Comparison of ENCODE assay signal across 17 cellular contexts in genomic region chr20:58711266-58712051, GRCh38. TPM values are rescaled to one million over a fixed set of nuclear protein-coding genes. Genes with fewer than 3 reads are reported as not detected.
DNase-seq lines count a peak whose midpoint lies in the region; ATAC-seq and TF ChIP-seq lines count a peak whose summit lies in the region.
"Had no signal": no experiment of that assay in that cellular context is flagged by ENCODE, and none has a peak within 500 bp of the region (broad histone marks: within the 10 kb centered on the region; RNA-seq: fewer than 3 reads in every experiment).

No MANE protein-coding gene starts in this region.

- no peak overlapping the region for H3K4me3 Mint-ChIP-seq in T-helper 2 cell treated with Interferon-gamma antibody and Interleukin-4, amounts not matched to agents 5 μg/mL and 100 μg/mL, for 36 hours
- no peak overlapping the region for H3K4me3 Mint-ChIP-seq in endodermal cell
- no peak overlapping the region for H3K4me3 Mint-ChIP-seq in stimulated activated memory B cell treated with anti-CD40 and anti-IgM and Interleukin-4, amounts not matched to agents 10 μg/mL and 1 μg/mL and 100 μg/mL, for 72 hours
- H3K4me3 Mint-ChIP-seq: brain; CD8-positive, alpha-beta T cell; effector memory CD8-positive, alpha-beta T cell had no signal

- no peak overlapping the region for H3K27ac Mint-ChIP-seq in T-helper 2 cell treated with Interferon-gamma antibody and Interleukin-4, amounts not matched to agents 5 μg/mL and 100 μg/mL, for 36 hours
- H3K27ac Mint-ChIP-seq in endodermal cell = no peak overlapping the region
- H3K27ac Mint-ChIP-seq in stimulated activated memory B cell treated with anti-CD40 and anti-IgM and Interleukin-4, amounts not matched to agents 10 μg/mL and 1 μg/mL and 100 μg/mL, for 72 hours = no peak overlapping the region
- H3K27ac Mint-ChIP-seq: brain; CD8-positive, alpha-beta T cell had no signal

- H3K36me3 ChIP-seq in endodermal cell (ENCODE audit: control insufficient read depth, insufficient read depth, low read length) (no peaks in the 10 kb centered on the region), osteoblast (ENCODE audit: insufficient read depth, low read length) (no peaks in the 10 kb centered on the region)
- H3K36me3 ChIP-seq in effector memory CD4-positive, alpha-beta T cell (ENCODE audit: control insufficient read depth, insufficient read depth, low read length) = no peaks in the 10 kb centered on the region

- H3K4me1 Mint-ChIP-seq in T-helper 2 cell treated with Interferon-gamma antibody and Interleukin-4, amounts not matched to agents 5 μg/mL and 100 μg/mL, for 36 hours (ENCODE audit: low read depth) = no peaks in the 10 kb centered on the region
- no peaks in the 10 kb centered on the region for H3K4me1 Mint-ChIP-seq in endodermal cell
- no peaks in the 10 kb centered on the region for H3K4me1 Mint-ChIP-seq in stimulated activated memory B cell treated with anti-CD40 and anti-IgM and Interleukin-4, amounts not matched to agents 10 μg/mL and 1 μg/mL and 100 μg/mL, for 72 hours
- H3K4me1 Mint-ChIP-seq: brain had no signal

- no peak for ATAC-seq in stimulated activated memory B cell treated with anti-CD40 and anti-IgM and Interleukin-4, amounts not matched to agents 10 μg/mL and 1 μg/mL and 100 μg/mL, for 72 hours
- ATAC-seq in GM18868 (IDR thresholded peaks at IDR 0.05; ENCODE audit: unreplicated experiment) = no peak
- ATAC-seq: CD8-positive, alpha-beta T cell; effector memory CD8-positive, alpha-beta T cell; PC-3 had no signal

- H3K27ac ChIP-seq in endodermal cell (ENCODE audit: low read depth, low read length) (peak overlapping the region; percentile 11), osteoblast (ENCODE audit: low read depth, low read length) (no peak overlapping the region)
- H3K27ac ChIP-seq in effector memory CD4-positive, alpha-beta T cell (ENCODE audit: insufficient read depth, low read length, poor library complexity, severe bottlenecking) = no peak overlapping the region

- WGBS in endodermal cell (ENCODE audit: insufficient coverage in 1 of 2, insufficient read length in 1 of 2), 2 experiments = 92 to 93% methylated on average over 9 to 21 of the region's 21 CpGs

- no peak overlapping the region for H2AFZ ChIP-seq in osteoblast (ENCODE audit: low read length)

- H3K4me2 ChIP-seq in osteoblast (ENCODE audit: insufficient read depth, low read length) = no peak overlapping the region

- TF ChIP-seq CTCF in endodermal cell (conservative IDR thresholded peaks at IDR 0.05) (no peak), osteoblast (IDR thresholded peaks at IDR 0.05; ENCODE audit: extremely low read depth, low read depth, low read length) (no peak)

- no peaks in the 10 kb centered on the region for H3K79me2 ChIP-seq in osteoblast (ENCODE audit: insufficient read depth, low read length)

- DNase-seq in T-helper 2 cell treated with Interferon-gamma antibody and Interleukin-4, amounts not matched to agents 5 μg/mL and 100 μg/mL, for 36 hours (ENCODE audit: low spot score) = peak; percentile 3
- DNase-seq in T-helper 2 cell (no peak), D341Med (ENCODE audit: low spot score) (peak; percentile 25), endodermal cell (peak; percentile 41), osteoblast (ENCODE audit: insufficient read length, low spot score, missing footprints) (peak; percentile 78)
- no peak for DNase-seq in effector memory CD4-positive, alpha-beta T cell
- DNase-seq: 8988T; activated CD4-positive, CD25-positive, alpha-beta regulatory T cell; activated gamma-delta T cell; NCI-H187 treated with DMSO at 0.1 percent for 48 hours; NCI-H526; PC-3 had no signal

- H3K36me3 Mint-ChIP-seq in T-helper 2 cell treated with Interferon-gamma antibody and Interleukin-4, amounts not matched to agents 5 μg/mL and 100 μg/mL, for 36 hours (ENCODE audit: low read depth) = no peaks in the 10 kb centered on the region
- H3K36me3 Mint-ChIP-seq in endodermal cell (ENCODE audit: low read depth) = peaks cover 10% of the 10 kb centered on the region
- peaks cover 30% of the 10 kb centered on the region for H3K36me3 Mint-ChIP-seq in stimulated activated memory B cell treated with anti-CD40 and anti-IgM and Interleukin-4, amounts not matched to agents 10 μg/mL and 1 μg/mL and 100 μg/mL, for 72 hours

- H3K27me3 ChIP-seq in endodermal cell (ENCODE audit: control insufficient read depth, insufficient read depth, low read length, poor library complexity, severe bottlenecking) (no peaks in the 10 kb centered on the region), osteoblast (ENCODE audit: insufficient read depth, low read length) (no peaks in the 10 kb centered on the region)
- H3K27me3 ChIP-seq in effector memory CD4-positive, alpha-beta T cell (replicated peaks; ENCODE audit: control insufficient read depth, insufficient read depth, low read length, poor library complexity, severe bottlenecking) = no peaks in the 10 kb centered on the region

- no peaks in the 10 kb centered on the region for H4K20me1 ChIP-seq in osteoblast (ENCODE audit: insufficient read depth, low read length)

- no peaks in the 10 kb centered on the region for H3K27me3 Mint-ChIP-seq in T-helper 2 cell treated with Interferon-gamma antibody and Interleukin-4, amounts not matched to agents 5 μg/mL and 100 μg/mL, for 36 hours (ENCODE audit: low read depth)
- H3K27me3 Mint-ChIP-seq in endodermal cell (ENCODE audit: insufficient read depth) = no peaks in the 10 kb centered on the region
- H3K27me3 Mint-ChIP-seq in stimulated activated memory B cell treated with anti-CD40 and anti-IgM and Interleukin-4, amounts not matched to agents 10 μg/mL and 1 μg/mL and 100 μg/mL, for 72 hours = no peaks in the 10 kb centered on the region
- H3K27me3 Mint-ChIP-seq: brain; effector memory CD8-positive, alpha-beta T cell had no signal

- H3K9me3 Mint-ChIP-seq in T-helper 2 cell treated with Interferon-gamma antibody and Interleukin-4, amounts not matched to agents 5 μg/mL and 100 μg/mL, for 36 hours = no peaks in the 10 kb centered on the region
- H3K9me3 Mint-ChIP-seq in endodermal cell = no peaks in the 10 kb centered on the region
- no peaks in the 10 kb centered on the region for H3K9me3 Mint-ChIP-seq in stimulated activated memory B cell treated with anti-CD40 and anti-IgM and Interleukin-4, amounts not matched to agents 10 μg/mL and 1 μg/mL and 100 μg/mL, for 72 hours
- H3K9me3 Mint-ChIP-seq: CD8-positive, alpha-beta T cell; effector memory CD8-positive, alpha-beta T cell had no signal

- H3K4me3 ChIP-seq in endodermal cell (ENCODE audit: low read length) (no peak overlapping the region), osteoblast (ENCODE audit: insufficient read depth, low read length) (no peak overlapping the region)
- H3K4me3 ChIP-seq in effector memory CD4-positive, alpha-beta T cell (ENCODE audit: insufficient read depth, low read depth, low read length, poor library complexity, severe bottlenecking) = no peak overlapping the region

- H3K9me3 ChIP-seq in endodermal cell (ENCODE audit: control insufficient read depth, low read length) (no peaks in the 10 kb centered on the region), osteoblast (ENCODE audit: low read depth, low read length) (no peaks in the 10 kb centered on the region)
- H3K9me3 ChIP-seq in effector memory CD4-positive, alpha-beta T cell (ENCODE audit: control insufficient read depth, low read length) = no peaks in the 10 kb centered on the region

- H3K9ac ChIP-seq in endodermal cell (ENCODE audit: extremely low read depth, low read length, poor library complexity, severe bottlenecking) = no peak overlapping the region

- H3K4me1 ChIP-seq in endodermal cell (ENCODE audit: control insufficient read depth, insufficient read depth, low read length) = no peaks in the 10 kb centered on the region
- H3K4me1 ChIP-seq in osteoblast (ENCODE audit: insufficient read depth, low read length) = no peaks in the 10 kb centered on the region
- no peaks in the 10 kb centered on the region for H3K4me1 ChIP-seq in effector memory CD4-positive, alpha-beta T cell (ENCODE audit: control insufficient read depth, insufficient read depth, low read length, poor library complexity, severe bottlenecking)

RNA-seq across cellular contexts. Expression of gene NPEPL1, which starts 18.9 kb away (rescaled TPM):
- total RNA-seq in endodermal cell = 10 to 100 TPM; 52.9 to 72.8 TPM
- polyA plus RNA-seq in endodermal cell (2013, experiment 1 of 2) = 24.1 TPM
- 22.4 TPM for polyA plus RNA-seq in endodermal cell (2013, experiment 2 of 2)
- 26.8 and 29.7 TPM in 2 replicates for total RNA-seq in osteoblast

Comparison
In these comparisons a context has a peak if more than half of its experiments do, and no peak if none do; other contexts are left out.
1. DNase-seq: peak in T-helper 2 cell treated with Interferon-gamma antibody and Interleukin-4, amounts not matched to agents 5 μg/mL and 100 μg/mL, for 36 hours (single experiment), D341Med (single experiment), endodermal cell (single experiment) and osteoblast (single experiment); none in T-helper 2 cell (0 of 5) and effector memory CD4-positive, alpha-beta T cell (0 of 3).